In the genomic region with DNA sequence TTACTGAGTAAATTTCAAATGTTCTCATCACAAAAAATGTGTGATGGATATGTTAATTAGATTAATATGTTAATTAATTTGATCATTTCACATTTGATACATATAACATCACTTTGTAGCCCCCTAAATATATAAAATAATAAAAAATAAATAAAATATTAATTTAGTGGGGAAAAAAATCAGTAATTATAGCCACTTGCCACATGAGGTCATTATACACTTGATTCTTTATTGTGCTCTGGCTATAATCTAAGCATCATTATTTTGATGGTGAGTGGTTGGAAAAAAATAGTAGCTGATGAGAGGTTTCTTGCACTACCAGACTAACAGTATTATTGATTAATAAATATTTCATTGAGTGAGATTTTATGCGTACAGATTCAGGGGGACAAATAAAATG, we compare ENCODE assay signal across 19 cellular contexts. TPM values are rescaled to one million over a fixed set of nuclear protein-coding genes. Genes with fewer than 3 reads are reported as not detected.
DNase-seq lines count a peak whose midpoint lies in the region; ATAC-seq, FAIRE-seq and TF ChIP-seq lines count a peak whose summit lies in the region.
"Had no signal": no experiment of that assay in that cellular context is flagged by ENCODE, and none has a peak within 500 bp of the region (broad histone marks: within the 10 kb centered on the region; RNA-seq: fewer than 3 reads in every experiment).

No MANE protein-coding gene starts in this region.

- DNase-seq in OCI-LY7 (ENCODE audit: low spot score) (no peak), MM.1S (no peak), retina (no peak), hippocampal formation (lab: John Stamatoyannopoulos, UW) (no peak)
- DNase-seq: activated CD4-positive, alpha-beta T cell treated with anti-CD3 and anti-CD28 coated beads, Interleukin-2, amount 10 ng/mL, durations not matched to agents 24 days and 14 days; activated gamma-delta T cell; kidney glomerular epithelial cell; MG63; NCI-H187; nephron progenitor cell; stimulated activated CD4-positive, alpha-beta T cell treated with anti-CD3 and anti-CD28 coated beads, Interleukin-12 subunit alpha, Interleukin-12 subunit beta, amount 100 ng/mL, for 4 hours had no signal

- H4K20me1 ChIP-seq in DOHH2 (ENCODE audit: control insufficient read depth, insufficient read depth, low read depth, low read length) (no peaks in the 10 kb centered on the region), OCI-LY7 (ENCODE audit: insufficient read depth, low read length) (no peaks in the 10 kb centered on the region), MM.1S (ENCODE audit: insufficient read depth, low read length) (no peaks in the 10 kb centered on the region)

- H3K9me2 ChIP-seq in DOHH2 (replicated peaks; ENCODE audit: control insufficient read depth, low read length) = no peaks in the 10 kb centered on the region
- H3K9me2 ChIP-seq in OCI-LY7 (ENCODE audit: insufficient read depth, low read length) = no peaks in the 10 kb centered on the region
- no peaks in the 10 kb centered on the region for H3K9me2 ChIP-seq in MM.1S (replicated peaks; ENCODE audit: insufficient read depth, low read length)

- no peaks in the 10 kb centered on the region for H3K4me1 Mint-ChIP-seq in stimulated activated memory B cell treated with anti-CD40 and anti-IgM and Interleukin-4, amounts not matched to agents 10 μg/mL and 1 μg/mL and 100 μg/mL, for 72 hours
- H3K4me1 Mint-ChIP-seq: activated CD4-positive, alpha-beta T cell treated with anti-CD3 and anti-CD28 coated beads, Interleukin-2, amount 10 ng/mL, durations not matched to agents 24 days and 14 days; nephron progenitor cell had no signal

- ATAC-seq in stimulated activated memory B cell treated with anti-CD40 and anti-IgM and Interleukin-4, amounts not matched to agents 10 μg/mL and 1 μg/mL and 100 μg/mL, for 72 hours = no peak

- H3K4me2 ChIP-seq in DOHH2 (ENCODE audit: low read length) (no peak overlapping the region), OCI-LY7 (ENCODE audit: low read length) (no peak overlapping the region), MM.1S (ENCODE audit: low read depth, low read length) (no peak overlapping the region)

- no peaks in the 10 kb centered on the region for H3K4me1 ChIP-seq in DOHH2 (ENCODE audit: control insufficient read depth, low read length)
- no peaks in the 10 kb centered on the region for H3K4me1 ChIP-seq in OCI-LY7 (ENCODE audit: insufficient read depth, low read length, poor library complexity, severe bottlenecking)
- peaks cover 8% of the 10 kb centered on the region; the same call in 1 of the 2 replicates for H3K4me1 ChIP-seq in MM.1S (ENCODE audit: low read length)
- H3K4me1 ChIP-seq: suprapubic skin had no signal

- no peaks in the 10 kb centered on the region for H3K79me2 ChIP-seq in DOHH2 (ENCODE audit: control insufficient read depth, low read length)
- no peaks in the 10 kb centered on the region for H3K79me2 ChIP-seq in OCI-LY7 (ENCODE audit: insufficient read depth, low read depth, low read length)
- H3K79me2 ChIP-seq in MM.1S (ENCODE audit: low read length) = no peaks in the 10 kb centered on the region

- no peak overlapping the region for H3K4me3 ChIP-seq in DOHH2 (ENCODE audit: low read length)
- H3K4me3 ChIP-seq in OCI-LY7 (ENCODE audit: low read depth, low read length, poor library complexity, severe bottlenecking) = no peak overlapping the region
- no peak overlapping the region for H3K4me3 ChIP-seq in MM.1S (ENCODE audit: low read length)
- H3K4me3 ChIP-seq: cardiac muscle cell, MG63, suprapubic skin had no signal

- peaks cover 7% of the 10 kb centered on the region for H3K9me3 Mint-ChIP-seq in stimulated activated memory B cell treated with anti-CD40 and anti-IgM and Interleukin-4, amounts not matched to agents 10 μg/mL and 1 μg/mL and 100 μg/mL, for 72 hours
- H3K9me3 Mint-ChIP-seq: activated CD4-positive, alpha-beta T cell treated with anti-CD3 and anti-CD28 coated beads, Interleukin-2, amount 10 ng/mL, durations not matched to agents 24 days and 14 days had no signal

- H3K36me3 ChIP-seq in DOHH2 (ENCODE audit: control insufficient read depth, low read length) = no peaks in the 10 kb centered on the region
- H3K36me3 ChIP-seq in OCI-LY7 (ENCODE audit: insufficient read depth, low read length) = no peaks in the 10 kb centered on the region
- no peaks in the 10 kb centered on the region for H3K36me3 ChIP-seq in MM.1S (replicated peaks; ENCODE audit: insufficient read depth, low read length)
- H3K36me3 ChIP-seq: cardiac muscle cell, MG63, suprapubic skin had no signal

- H3K9me3 ChIP-seq in DOHH2 (ENCODE audit: control insufficient read depth, insufficient read depth, low read length) (no peaks in the 10 kb centered on the region), OCI-LY7 (ENCODE audit: low read length) (no peaks in the 10 kb centered on the region), MM.1S (replicated peaks; ENCODE audit: insufficient read depth, low read length) (no peaks in the 10 kb centered on the region)
- H3K9me3 ChIP-seq: MG63, suprapubic skin had no signal

- peak; percentile 62 for FAIRE-seq in colon (lab: Jason Lieb, UNC)
- FAIRE-seq: frontal cortex, H1 had no signal

- no peak overlapping the region for H2AFZ ChIP-seq in OCI-LY7 (ENCODE audit: low read length)
- H2AFZ ChIP-seq in MM.1S (ENCODE audit: low read length) = no peak overlapping the region

- H3K27me3 ChIP-seq in DOHH2 (ENCODE audit: control insufficient read depth, low read length) (no peaks in the 10 kb centered on the region), MM.1S (replicated peaks; ENCODE audit: insufficient read depth, low read length) (no peaks in the 10 kb centered on the region)
- H3K27me3 ChIP-seq: cardiac muscle cell, MG63, suprapubic skin had no signal

- no peak overlapping the region for H3K27ac Mint-ChIP-seq in stimulated activated memory B cell treated with anti-CD40 and anti-IgM and Interleukin-4, amounts not matched to agents 10 μg/mL and 1 μg/mL and 100 μg/mL, for 72 hours
- H3K27ac Mint-ChIP-seq: activated CD4-positive, alpha-beta T cell treated with anti-CD3 and anti-CD28 coated beads, Interleukin-2, amount 10 ng/mL, durations not matched to agents 24 days and 14 days; nephron progenitor cell had no signal

- no TSS peak for BruUV-seq in OCI-LY7 (replicated peaks; lab: Mats Ljungman, UMichigan)

- CTCF ChIA-PET in OCI-LY7 (lab: Charles Lee; ENCODE audit: unreplicated experiment) = no interaction called here

- H3K36me3 Mint-ChIP-seq in stimulated activated memory B cell treated with anti-CD40 and anti-IgM and Interleukin-4, amounts not matched to agents 10 μg/mL and 1 μg/mL and 100 μg/mL, for 72 hours = no peaks in the 10 kb centered on the region

- H3F3A ChIP-seq in DOHH2 (ENCODE audit: control insufficient read depth, insufficient read depth) (peaks cover 9% of the 10 kb centered on the region; the same call in 1 of the 2 replicates), MM.1S (ENCODE audit: insufficient read depth, low read length) (0 out of 2 replicates have a peak, but pooled peaks cover 3% of the 10 kb centered on the region)

- H3K27ac ChIP-seq in 22Rv1 (no peak overlapping the region), DOHH2 (ENCODE audit: low read depth, low read length) (no peak overlapping the region), OCI-LY7 (ENCODE audit: low read depth, low read length, poor library complexity, severe bottlenecking) (no peak overlapping the region), MM.1S (ENCODE audit: low read length) (no peak overlapping the region)
- H3K27ac ChIP-seq: cardiac muscle cell, suprapubic skin had no signal

- peak; percentile 13; the same call in 1 of the 2 replicates for TF ChIP-seq CTCF in 22Rv1 (IDR thresholded peaks at IDR 0.05)
- peak; percentile 19 for TF ChIP-seq CTCF in DOHH2 (IDR thresholded peaks at IDR 0.05; ENCODE audit: low read depth, low read length, poor library complexity, severe bottlenecking)
- TF ChIP-seq CTCF in OCI-LY7 (conservative IDR thresholded peaks at IDR 0.05; ENCODE audit: low read length) = peak; percentile 51
- TF ChIP-seq CTCF in MM.1S (IDR thresholded peaks at IDR 0.05; ENCODE audit: low read length) = no peak

- POLR2A ChIA-PET in OCI-LY7 (lab: Charles Lee) = interaction anchor here (0.8 kb wide), 1 partner anchor 460 kb away, joined by 3 read pairs; no protein-coding TSS in a partner anchor

- intact Hi-C loops in OCI-LY7 (cut with micrococcal nuclease; ENCODE audit: unreplicated experiment) = no loop called here

- H3K4me3 Mint-ChIP-seq in stimulated activated memory B cell treated with anti-CD40 and anti-IgM and Interleukin-4, amounts not matched to agents 10 μg/mL and 1 μg/mL and 100 μg/mL, for 72 hours = no peak overlapping the region
- H3K4me3 Mint-ChIP-seq: activated CD4-positive, alpha-beta T cell treated with anti-CD3 and anti-CD28 coated beads, Interleukin-2, amount 10 ng/mL, durations not matched to agents 24 days and 14 days; nephron progenitor cell had no signal

- no peak overlapping the region for H3K9ac ChIP-seq in MM.1S (ENCODE audit: low read length)

- no peaks in the 10 kb centered on the region for H3K27me3 Mint-ChIP-seq in stimulated activated memory B cell treated with anti-CD40 and anti-IgM and Interleukin-4, amounts not matched to agents 10 μg/mL and 1 μg/mL and 100 μg/mL, for 72 hours
- H3K27me3 Mint-ChIP-seq: activated CD4-positive, alpha-beta T cell treated with anti-CD3 and anti-CD28 coated beads, Interleukin-2, amount 10 ng/mL, durations not matched to agents 24 days and 14 days had no signal

RNA-seq across cellular contexts. Expression of gene DCK, which starts 57.4 kb away (rescaled TPM):
- total RNA-seq in OCI-LY7 (2014; rRNA removed; shearing (Covaris generic)) = 78.2 and 90.1 TPM in 2 replicates
- total RNA-seq in OCI-LY7 (2022) = 146 and 181 TPM in 2 replicates
